1 cellular context compared by ENCODE assay signal in genomic region chr19:3500429-3501101, GRCh38.
TF ChIP-seq lines count a peak whose summit lies in the region.

TSS of gene DOHH (minus strand) at chr19:3500674. CDS start at chr19:3496814, 3,860 bp downstream.

TF ChIP-seq in SK-N-SH, 30 proteins besides CTCF, POLR2A, EP300 and RAD21 (continued from another document):
- TF ChIP-seq, protein P1, sequence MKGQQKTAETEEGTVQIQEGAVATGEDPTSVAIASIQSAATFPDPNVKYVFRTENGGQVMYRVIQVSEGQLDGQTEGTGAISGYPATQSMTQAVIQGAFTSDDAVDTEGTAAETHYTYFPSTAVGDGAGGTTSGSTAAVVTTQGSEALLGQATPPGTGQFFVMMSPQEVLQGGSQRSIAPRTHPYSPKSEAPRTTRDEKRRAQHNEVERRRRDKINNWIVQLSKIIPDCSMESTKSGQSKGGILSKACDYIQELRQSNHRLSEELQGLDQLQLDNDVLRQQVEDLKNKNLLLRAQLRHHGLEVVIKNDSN (IDR thresholded peaks at IDR 0.05; ENCODE audit: borderline replicate concordance, low read depth) = peak; percentile 100
- TF ChIP-seq EZH2phosphoT487 (IDR thresholded peaks at IDR 0.05; ENCODE audit: borderline replicate concordance, low read depth) (no peak), MEF2A (IDR thresholded peaks at IDR 0.05; ENCODE audit: borderline replicate concordance, low read depth) (no peak), GATA2 (CRISPR knock-in tag; IDR thresholded peaks at IDR 0.05) (no peak), TCF12 (IDR thresholded peaks at IDR 0.05) (no peak), NRF1 (IDR thresholded peaks at IDR 0.05; ENCODE audit: low read depth, low read length) (peak; percentile 84)
- TF ChIP-seq, protein P2, sequence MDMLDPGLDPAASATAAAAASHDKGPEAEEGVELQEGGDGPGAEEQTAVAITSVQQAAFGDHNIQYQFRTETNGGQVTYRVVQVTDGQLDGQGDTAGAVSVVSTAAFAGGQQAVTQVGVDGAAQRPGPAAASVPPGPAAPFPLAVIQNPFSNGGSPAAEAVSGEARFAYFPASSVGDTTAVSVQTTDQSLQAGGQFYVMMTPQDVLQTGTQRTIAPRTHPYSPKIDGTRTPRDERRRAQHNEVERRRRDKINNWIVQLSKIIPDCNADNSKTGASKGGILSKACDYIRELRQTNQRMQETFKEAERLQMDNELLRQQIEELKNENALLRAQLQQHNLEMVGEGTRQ (IDR thresholded peaks at IDR 0.05; ENCODE audit: borderline replicate concordance, low read depth, low read length) = peak; percentile 84
- TF ChIP-seq, protein P3, sequence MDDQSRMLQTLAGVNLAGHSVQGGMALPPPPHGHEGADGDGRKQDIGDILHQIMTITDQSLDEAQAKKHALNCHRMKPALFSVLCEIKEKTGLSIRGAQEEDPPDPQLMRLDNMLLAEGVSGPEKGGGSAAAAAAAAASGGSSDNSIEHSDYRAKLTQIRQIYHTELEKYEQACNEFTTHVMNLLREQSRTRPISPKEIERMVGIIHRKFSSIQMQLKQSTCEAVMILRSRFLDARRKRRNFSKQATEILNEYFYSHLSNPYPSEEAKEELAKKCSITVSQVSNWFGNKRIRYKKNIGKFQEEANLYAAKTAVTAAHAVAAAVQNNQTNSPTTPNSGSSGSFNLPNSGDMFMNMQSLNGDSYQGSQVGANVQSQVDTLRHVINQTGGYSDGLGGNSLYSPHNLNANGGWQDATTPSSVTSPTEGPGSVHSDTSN (IDR thresholded peaks at IDR 0.05) = no peak
